Comparison of ENCODE assay signal across 8 cellular contexts in genomic region chr10:63671317-63671937, GRCh38.
DNase-seq lines count a peak whose midpoint lies in the region; ATAC-seq and TF ChIP-seq lines count a peak whose summit lies in the region.

No MANE protein-coding gene starts in this region.

- WGBS in psoas muscle, 3 donors: 51 to 57% (median 52%) methylated on average over 2 of the region's 2 CpGs

- H3K4me3 ChIP-seq in psoas muscle: no peak overlapping the region

- H3K4me1 ChIP-seq in psoas muscle: peaks cover 22% of the 10 kb centered on the region

- DNase-seq in EH (ENCODE audit: low read depth) (peak; percentile 90), NCI-H2227 (lab: John Stamatoyannopoulos, UW; ENCODE audit: unreplicated experiment) (peak; percentile 75), fibroblast of peridontal ligament (ENCODE audit: extremely low read depth) (peak; percentile 98), psoas muscle (no peak), SW 1271 (lab: John Stamatoyannopoulos, UW) (no peak), HT-29 (ENCODE audit: low spot score) (no peak)
- no peak for DNase-seq in NK-92 treated with Interleukin-12 subunit alpha and Interleukin-12 subunit beta, amount 100 ng/mL, for 24 hours (lab: John Stamatoyannopoulos, UW)

- H3K27me3 ChIP-seq in psoas muscle (ENCODE audit: insufficient read depth in 3 of 3, low read length in 2 of 3): no peaks in the 10 kb centered on the region

- no peaks in the 10 kb centered on the region for H3K9me3 ChIP-seq in psoas muscle

- no peaks in the 10 kb centered on the region for H3K36me3 ChIP-seq in psoas muscle (ENCODE audit: insufficient read depth in 1 of 2, low read depth in 1 of 2)

- intact Hi-C loops in psoas muscle (cut with DNase I): loop anchor here in 1 of 2 donors (2.0 kb wide), 1 partner anchor 41 kb away; no protein-coding TSS in a partner anchor

- ATAC-seq in psoas muscle: peak in 1 of 4 donors; percentile 35
- ATAC-seq in GM18909 (IDR thresholded peaks at IDR 0.05; ENCODE audit: poor library complexity, unreplicated experiment): no peak

- H3K27ac ChIP-seq in psoas muscle: peak overlapping the region; percentile 73

- no peak for TF ChIP-seq CTCF in psoas muscle (IDR thresholded peaks at IDR 0.05)

Comparison
In these comparisons a context has a peak if more than half of its experiments do, and no peak if none do; other contexts are left out.
1. DNase-seq: peak in EH (single experiment), NCI-H2227 (single experiment) and fibroblast of peridontal ligament (single experiment); none in psoas muscle (0 of 2), NK-92 treated with Interleukin-12 subunit alpha and Interleukin-12 subunit beta, amount 100 ng/mL, for 24 hours (single experiment), SW 1271 (0 of 2) and HT-29 (single experiment).